Comparison of ENCODE assay signal across 36 cellular contexts in the genomic region with DNA sequence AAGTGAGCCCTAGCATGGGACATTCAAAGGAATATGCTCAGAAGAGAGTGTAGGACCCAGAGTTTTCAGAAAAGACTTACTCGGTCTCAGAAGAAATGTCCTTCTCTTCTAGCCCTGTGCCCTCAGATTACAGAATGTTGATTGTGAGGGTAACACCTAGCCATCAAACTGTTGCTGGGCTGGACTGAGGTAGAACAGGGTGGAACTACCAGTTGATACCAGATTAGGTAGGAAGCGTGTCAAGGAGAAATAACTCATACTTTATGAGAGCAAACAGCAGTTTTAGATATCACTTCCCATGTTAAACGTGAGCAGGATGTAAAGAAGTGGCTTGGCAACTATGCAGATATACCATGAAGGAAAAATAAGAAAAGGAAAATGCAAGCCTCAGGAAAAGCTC.
"Had no signal": no experiment of that assay in that cellular context is flagged by ENCODE, and none has a peak within 500 bp of the region (broad histone marks: within the 10 kb centered on the region; RNA-seq: fewer than 3 reads in every experiment).

No MANE protein-coding gene starts in this region.

- H3K4me1 Mint-ChIP-seq: activated CD4-positive, alpha-beta memory T cell treated with anti-CD3 and anti-CD28 coated beads, Interleukin-2, amount 10 ng/mL, durations not matched to agents 7 days and 5 days; activated CD4-positive, alpha-beta T cell treated with anti-CD3 and anti-CD28 coated beads for 36 hours; activated CD4-positive, alpha-beta T cell treated with anti-CD3 and anti-CD28 coated beads, Interleukin-2, amount 10 ng/mL, durations not matched to agents 7 days and 5 days; activated naive CD4-positive, alpha-beta T cell treated with anti-CD3 and anti-CD28 coated beads, Interleukin-2, amount 10 ng/mL, durations not matched to agents 7 days and 5 days; activated naive CD8-positive, alpha-beta T cell treated with anti-CD3 and anti-CD28 coated beads, Interleukin-2, amount 10 ng/mL, durations not matched to agents 7 days and 5 days had no signal

- H3K4me3 ChIP-seq: ascending aorta, cardiac muscle cell had no signal

- H3K9me3 ChIP-seq: ascending aorta had no signal

- H3K27me3 ChIP-seq: ascending aorta, cardiac muscle cell had no signal

- DNase-seq: activated CD4-positive, alpha-beta memory T cell treated with anti-CD3 and anti-CD28 coated beads, Interleukin-2, amount 10 ng/mL, durations not matched to agents 7 days and 5 days; activated CD4-positive, alpha-beta T cell treated with anti-CD3 and anti-CD28 coated beads for 1 hour; activated CD4-positive, alpha-beta T cell treated with anti-CD3 and anti-CD28 coated beads for 36 hours; activated CD4-positive, alpha-beta T cell treated with anti-CD3 and anti-CD28 coated beads for 48 hours; activated CD4-positive, alpha-beta T cell treated with anti-CD3 and anti-CD28 coated beads, Interleukin-2, amount 10 ng/mL, durations not matched to agents 7 days and 5 days; activated CD4-positive, alpha-beta T cell treated with anti-CD3 and anti-CD28 coated beads, Interleukin-2, amount 50 U/mL, for 48 hours; activated CD4-positive, CD25-positive, alpha-beta regulatory T cell; activated CD8-positive, alpha-beta memory T cell treated with anti-CD3 and anti-CD28 coated beads for 24 hours; activated CD8-positive, alpha-beta memory T cell treated with anti-CD3 and anti-CD28 coated beads, Interleukin-2, amount 10 ng/mL, durations not matched to agents 7 days and 5 days; activated CD8-positive, alpha-beta memory T cell treated with anti-CD3 and anti-CD28 coated beads, Interleukin-2, amount 50 U/mL, for 48 hours; activated effector memory CD4-positive, alpha-beta T cell treated with Interleukin-2 at 50 U/mL for 16 hours; activated gamma-delta T cell; activated naive CD4-positive, alpha-beta T cell treated with anti-CD3 and anti-CD28 coated beads, Interleukin-2, amount 10 ng/mL, durations not matched to agents 7 days and 5 days; activated naive CD4-positive, alpha-beta T cell treated with Interleukin-2 at 50 U/mL for 16 hours; activated naive CD8-positive, alpha-beta T cell treated with anti-CD3 and anti-CD28 coated beads, Interleukin-2, amount 10 ng/mL, durations not matched to agents 7 days and 5 days; activated naive CD8-positive, alpha-beta T cell treated with anti-CD3 and anti-CD28 coated beads, Interleukin-2, amount 50 U/mL, for 24 hours; activated T-cell treated with anti-CD3 and anti-CD28 coated beads, Interleukin-2, amount 50 U/mL, for 24 hours; activated T-cell treated with anti-CD3 and anti-CD28 coated beads, Interleukin-2, amount 50 U/mL, for 48 hours; amygdala; anterior cingulate cortex; caudate nucleus; SW 1271; T-helper 1 cell; T-helper 2 cell; T-helper 9 cell had no signal

- H3K27ac Mint-ChIP-seq: activated CD4-positive, alpha-beta memory T cell treated with anti-CD3 and anti-CD28 coated beads, Interleukin-2, amount 10 ng/mL, durations not matched to agents 7 days and 5 days; activated CD4-positive, alpha-beta T cell treated with anti-CD3 and anti-CD28 coated beads for 36 hours; activated CD4-positive, alpha-beta T cell treated with anti-CD3 and anti-CD28 coated beads, Interleukin-2, amount 10 ng/mL, durations not matched to agents 7 days and 5 days; activated CD8-positive, alpha-beta memory T cell treated with anti-CD3 and anti-CD28 coated beads, Interleukin-2, amount 10 ng/mL, durations not matched to agents 7 days and 5 days; activated naive CD4-positive, alpha-beta T cell treated with anti-CD3 and anti-CD28 coated beads, Interleukin-2, amount 10 ng/mL, durations not matched to agents 7 days and 5 days; activated naive CD4-positive, alpha-beta T cell treated with anti-CD3 and anti-CD28 coated beads, Interleukin-2, amount 50 U/mL, for 24 hours; activated naive CD8-positive, alpha-beta T cell; activated naive CD8-positive, alpha-beta T cell treated with anti-CD3 and anti-CD28 coated beads, Interleukin-2, amount 10 ng/mL, durations not matched to agents 7 days and 5 days; activated naive CD8-positive, alpha-beta T cell treated with anti-CD3 and anti-CD28 coated beads, Interleukin-2, amount 50 U/mL, for 24 hours; activated T-cell treated with anti-CD3 and anti-CD28 coated beads, Interleukin-2, amount 50 U/mL, for 24 hours; activated T-helper 2 cell treated with anti-CD3 and anti-CD28 coated beads, Interferon-gamma antibody, Interleukin-2, Interleukin-4, amounts not matched to agents 10 μg/mL and 5 μg/mL and 100 μg/mL, durations not matched to agents 14 hours and 24 hours and 36 hours; T-helper 1 cell treated with Interleukin-12 subunit alpha and Interleukin-12 subunit beta and Interleukin-4 antibody, amounts not matched to agents 30 μg/mL and 1 μg/mL, for 36 hours had no signal

- H3K9me3 Mint-ChIP-seq: activated CD4-positive, alpha-beta memory T cell treated with anti-CD3 and anti-CD28 coated beads, Interleukin-2, amount 10 ng/mL, durations not matched to agents 7 days and 5 days; activated CD4-positive, alpha-beta T cell treated with anti-CD3 and anti-CD28 coated beads, Interleukin-2, amount 10 ng/mL, durations not matched to agents 7 days and 5 days; activated naive CD4-positive, alpha-beta T cell treated with anti-CD3 and anti-CD28 coated beads, Interleukin-2, amount 10 ng/mL, durations not matched to agents 7 days and 5 days; activated naive CD4-positive, alpha-beta T cell treated with anti-CD3 and anti-CD28 coated beads, Interleukin-2, amount 50 U/mL, for 24 hours; activated naive CD8-positive, alpha-beta T cell treated with anti-CD3 and anti-CD28 coated beads, Interleukin-2, amount 10 ng/mL, durations not matched to agents 7 days and 5 days; activated naive CD8-positive, alpha-beta T cell treated with anti-CD3 and anti-CD28 coated beads, Interleukin-2, amount 50 U/mL, for 24 hours; activated T-cell treated with anti-CD3 and anti-CD28 coated beads, Interleukin-2, amount 50 U/mL, for 24 hours; activated T-helper 2 cell treated with anti-CD3 and anti-CD28 coated beads, Interferon-gamma antibody, Interleukin-2, Interleukin-4, amounts not matched to agents 10 μg/mL and 5 μg/mL and 100 μg/mL, durations not matched to agents 14 hours and 24 hours and 36 hours; central memory CD8-positive, alpha-beta T cell; T-helper 1 cell treated with Interleukin-12 subunit alpha and Interleukin-12 subunit beta and Interleukin-4 antibody, amounts not matched to agents 30 μg/mL and 1 μg/mL, for 36 hours; T-helper 2 cell treated with Interferon-gamma antibody and Interleukin-4, amounts not matched to agents 5 μg/mL and 100 μg/mL, for 36 hours had no signal

- H3K27ac ChIP-seq: ascending aorta, cardiac muscle cell, VCaP had no signal

- ATAC-seq: activated CD4-positive, alpha-beta T cell treated with anti-CD3 and anti-CD28 coated beads for 36 hours; activated CD4-positive, CD25-positive, alpha-beta regulatory T cell treated with anti-CD3 and anti-CD28 coated beads, Interleukin-2, amount 50 U/mL, for 24 hours; activated CD8-positive, alpha-beta memory T cell treated with anti-CD3 and anti-CD28 coated beads, Interleukin-2, amount 10 ng/mL, durations not matched to agents 7 days and 5 days; activated naive CD8-positive, alpha-beta T cell treated with anti-CD3 and anti-CD28 coated beads, Interleukin-2, amount 50 U/mL, for 24 hours had no signal

- H3K4me3 Mint-ChIP-seq: activated CD4-positive, alpha-beta memory T cell treated with anti-CD3 and anti-CD28 coated beads, Interleukin-2, amount 10 ng/mL, durations not matched to agents 7 days and 5 days; activated CD4-positive, alpha-beta T cell treated with anti-CD3 and anti-CD28 coated beads for 36 hours; activated CD4-positive, alpha-beta T cell treated with anti-CD3 and anti-CD28 coated beads, Interleukin-2, amount 10 ng/mL, durations not matched to agents 7 days and 5 days; activated CD8-positive, alpha-beta memory T cell treated with anti-CD3 and anti-CD28 coated beads, Interleukin-2, amount 10 ng/mL, durations not matched to agents 7 days and 5 days; activated naive CD4-positive, alpha-beta T cell treated with anti-CD3 and anti-CD28 coated beads, Interleukin-2, amount 10 ng/mL, durations not matched to agents 7 days and 5 days; activated naive CD4-positive, alpha-beta T cell treated with anti-CD3 and anti-CD28 coated beads, Interleukin-2, amount 50 U/mL, for 24 hours; activated naive CD8-positive, alpha-beta T cell; activated naive CD8-positive, alpha-beta T cell treated with anti-CD3 and anti-CD28 coated beads, Interleukin-2, amount 10 ng/mL, durations not matched to agents 7 days and 5 days; activated naive CD8-positive, alpha-beta T cell treated with anti-CD3 and anti-CD28 coated beads, Interleukin-2, amount 50 U/mL, for 24 hours; activated T-cell treated with anti-CD3 and anti-CD28 coated beads, Interleukin-2, amount 50 U/mL, for 24 hours; brain; central memory CD8-positive, alpha-beta T cell; T-helper 1 cell treated with Interleukin-12 subunit alpha and Interleukin-12 subunit beta and Interleukin-4 antibody, amounts not matched to agents 30 μg/mL and 1 μg/mL, for 36 hours; T-helper 2 cell treated with Interferon-gamma antibody and Interleukin-4, amounts not matched to agents 5 μg/mL and 100 μg/mL, for 36 hours had no signal

- H3K27me3 Mint-ChIP-seq: activated CD4-positive, alpha-beta memory T cell treated with anti-CD3 and anti-CD28 coated beads, Interleukin-2, amount 10 ng/mL, durations not matched to agents 7 days and 5 days; activated CD4-positive, alpha-beta T cell treated with anti-CD3 and anti-CD28 coated beads for 36 hours; activated CD4-positive, alpha-beta T cell treated with anti-CD3 and anti-CD28 coated beads, Interleukin-2, amount 10 ng/mL, durations not matched to agents 7 days and 5 days; activated CD8-positive, alpha-beta memory T cell treated with anti-CD3 and anti-CD28 coated beads, Interleukin-2, amount 10 ng/mL, durations not matched to agents 7 days and 5 days; activated naive CD4-positive, alpha-beta T cell treated with anti-CD3 and anti-CD28 coated beads, Interleukin-2, amount 10 ng/mL, durations not matched to agents 7 days and 5 days; activated naive CD4-positive, alpha-beta T cell treated with anti-CD3 and anti-CD28 coated beads, Interleukin-2, amount 50 U/mL, for 24 hours; activated naive CD8-positive, alpha-beta T cell; activated naive CD8-positive, alpha-beta T cell treated with anti-CD3 and anti-CD28 coated beads, Interleukin-2, amount 10 ng/mL, durations not matched to agents 7 days and 5 days; activated naive CD8-positive, alpha-beta T cell treated with anti-CD3 and anti-CD28 coated beads, Interleukin-2, amount 50 U/mL, for 24 hours; activated T-cell treated with anti-CD3 and anti-CD28 coated beads, Interleukin-2, amount 50 U/mL, for 24 hours; brain; central memory CD8-positive, alpha-beta T cell had no signal

- H3K4me1 ChIP-seq: ascending aorta had no signal
